ENCODE assay signal across 17 cellular contexts in genomic region chr1:41925712-41926111, GRCh38. TPM values are rescaled to one million over a fixed set of nuclear protein-coding genes. Genes with fewer than 3 reads are reported as not detected.
DNase-seq lines count a peak whose midpoint lies in the region; ATAC-seq, FAIRE-seq and TF ChIP-seq lines count a peak whose summit lies in the region.
"Had no signal": no experiment of that assay in that cellular context is flagged by ENCODE, and none has a peak within 500 bp of the region (broad histone marks: within the 10 kb centered on the region; RNA-seq: fewer than 3 reads in every experiment).

No MANE protein-coding gene starts in this region.

- H3K36me3 Mint-ChIP-seq in CD4-positive, alpha-beta T cell (ENCODE audit: low read depth) = no peaks in the 10 kb centered on the region
- H3K36me3 Mint-ChIP-seq: stimulated activated memory B cell treated with anti-CD40 and anti-IgM and Interleukin-4, amounts not matched to agents 10 μg/mL and 1 μg/mL and 100 μg/mL, for 72 hours had no signal

- no peak overlapping the region for H3K27ac Mint-ChIP-seq in CD4-positive, alpha-beta T cell
- H3K27ac Mint-ChIP-seq: endodermal cell; stimulated activated memory B cell treated with anti-CD40 and anti-IgM and Interleukin-4, amounts not matched to agents 10 μg/mL and 1 μg/mL and 100 μg/mL, for 72 hours had no signal

- H3K36me3 ChIP-seq in H7 (replicated peaks; ENCODE audit: control insufficient read depth, insufficient read depth, low read length) = no peaks in the 10 kb centered on the region
- H3K36me3 ChIP-seq: breast epithelium, uterus had no signal

- CTCF ChIA-PET in CD4-positive, alpha-beta T cell (lab: Charles Lee) = interaction anchor here (2.0 kb wide), 1 partner anchor 34 kb away, joined by 7 read pairs; no protein-coding TSS in a partner anchor

- H3K9me3 ChIP-seq in CD4-positive, alpha-beta T cell (ENCODE audit: control insufficient read depth, low read length) = no peaks in the 10 kb centered on the region
- H3K9me3 ChIP-seq: uterus had no signal

- no peak for TF ChIP-seq CTCF in CD4-positive, alpha-beta T cell (IDR thresholded peaks at IDR 0.05)
- no peak for TF ChIP-seq CTCF in epithelial cell of esophagus (IDR thresholded peaks at IDR 0.05; ENCODE audit: insufficient read depth, low read depth, low read length, missing control alignments)

- peaks cover 6% of the 10 kb centered on the region for H3K9me3 Mint-ChIP-seq in CD4-positive, alpha-beta T cell

- POLR2A ChIA-PET in CD4-positive, alpha-beta T cell (lab: Charles Lee) = interaction anchor here (1.2 to 1.5 kb wide), 2 partner anchors 24 kb away, joined by 4 read pairs; no protein-coding TSS in a partner anchor

- peaks cover 5% of the 10 kb centered on the region for H3K4me1 Mint-ChIP-seq in CD4-positive, alpha-beta T cell (ENCODE audit: low read depth)
- H3K4me1 Mint-ChIP-seq: endodermal cell; stimulated activated memory B cell treated with anti-CD40 and anti-IgM and Interleukin-4, amounts not matched to agents 10 μg/mL and 1 μg/mL and 100 μg/mL, for 72 hours had no signal

- H3K27ac ChIP-seq in CD4-positive, alpha-beta T cell (ENCODE audit: low read depth, low read length) = no peak overlapping the region
- H3K27ac ChIP-seq: breast epithelium, uterus had no signal

- peak; percentile 61 for ATAC-seq in CD4-positive, alpha-beta T cell (ENCODE audit: poor library complexity)
- ATAC-seq in HG03159 (IDR thresholded peaks at IDR 0.05; ENCODE audit: unreplicated experiment) = no peak
- no peak for ATAC-seq in GM18517 (IDR thresholded peaks at IDR 0.05; ENCODE audit: unreplicated experiment)
- ATAC-seq: right cardiac atrium; stimulated activated memory B cell treated with anti-CD40 and anti-IgM and Interleukin-4, amounts not matched to agents 10 μg/mL and 1 μg/mL and 100 μg/mL, for 72 hours had no signal

- H3K4me3 ChIP-seq in H7 (ENCODE audit: insufficient read depth, low read depth, low read length) = no peak overlapping the region
- H3K4me3 ChIP-seq in epithelial cell of esophagus (ENCODE audit: low read length) = no peak overlapping the region
- H3K4me3 ChIP-seq: breast epithelium, lung, uterus had no signal

- no peaks in the 10 kb centered on the region for H3K27me3 Mint-ChIP-seq in CD4-positive, alpha-beta T cell

- FAIRE-seq in RCC 7860 (lab: Jason Lieb, UNC) = no peak

- no peak overlapping the region for H3K4me3 Mint-ChIP-seq in CD4-positive, alpha-beta T cell
- H3K4me3 Mint-ChIP-seq: endodermal cell; stimulated activated memory B cell treated with anti-CD40 and anti-IgM and Interleukin-4, amounts not matched to agents 10 μg/mL and 1 μg/mL and 100 μg/mL, for 72 hours had no signal

- intact Hi-C loops in CD4-positive, alpha-beta T cell (cut with DNase I, micrococcal nuclease) = loop anchor here in 1 of 2 experiments (5.0 kb wide), 1 partner anchor 33 kb away; no protein-coding TSS in a partner anchor

- DNase-seq in CD4-positive, alpha-beta T cell = no peak
- DNase-seq in H7 (peak; percentile 20), NCI-H774 (lab: John Stamatoyannopoulos, UW) (peak; percentile 62), epithelial cell of esophagus (ENCODE audit: low read depth) (peak; percentile 47), RCC 7860 (ENCODE audit: low spot score) (no peak), T-helper 1 cell (no peak)
- DNase-seq: endodermal cell; hippocampal formation; NCI-H345; right cardiac atrium; stimulated activated CD4-positive, alpha-beta T cell treated with anti-CD3 and anti-CD28 coated beads, Interleukin-4, amount 100 ng/mL, for 4 hours; uterus had no signal

- H3K27me3 ChIP-seq in CD4-positive, alpha-beta T cell (ENCODE audit: control insufficient read depth, insufficient read depth, low read length) = no peaks in the 10 kb centered on the region
- no peaks in the 10 kb centered on the region for H3K27me3 ChIP-seq in H7 (ENCODE audit: control insufficient read depth, insufficient read depth, low read length)
- H3K27me3 ChIP-seq: breast epithelium, uterus had no signal

RNA-seq across cellular contexts. Expression of gene HIVEP3, which starts 7.0 kb away (rescaled TPM):
- total RNA-seq in CD4-positive, alpha-beta T cell = 1 to 10 TPM; 5.1 to 5.4 TPM
- total RNA-seq in H7 (2014; rRNA removed; shearing (Covaris generic)) = 1.8 and 1.9 TPM in 2 replicates

Comparison
In these comparisons a context has a peak if more than half of its experiments do, and no peak if none do; other contexts are left out.
1. DNase-seq: peak in H7 (single experiment), NCI-H774 (single experiment) and epithelial cell of esophagus (single experiment); none in CD4-positive, alpha-beta T cell (0 of 10), RCC 7860 (single experiment) and T-helper 1 cell (0 of 5).